ENCODE assay signal across 7 cellular contexts in the genomic region with DNA sequence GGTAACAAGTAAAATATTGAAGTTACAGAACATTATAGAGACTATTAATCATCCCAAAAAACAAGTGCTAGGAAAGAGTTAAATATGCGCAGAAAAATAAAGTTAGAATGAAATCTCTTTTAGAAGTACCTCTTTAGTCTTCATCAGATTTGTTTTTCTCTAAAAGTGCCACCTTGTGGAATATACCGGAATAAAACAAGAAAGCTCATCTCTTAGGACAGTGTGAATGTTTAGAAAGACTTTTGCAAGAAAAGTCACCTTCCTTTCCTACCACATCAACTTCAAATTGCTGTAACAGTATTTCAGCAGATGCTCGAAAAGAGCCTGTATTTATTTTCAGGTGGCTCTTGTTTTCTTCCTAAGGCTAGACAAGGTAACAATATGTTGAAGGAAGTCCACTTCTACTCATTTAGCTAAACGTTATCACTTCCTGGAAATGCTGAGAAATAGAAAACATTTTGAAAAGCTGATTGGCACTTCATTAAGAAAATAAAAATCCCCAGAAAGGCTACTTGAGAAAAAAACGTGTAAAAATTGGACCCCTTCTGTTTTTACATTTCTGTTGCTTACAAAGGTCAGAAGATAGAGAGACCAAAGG. TPM values are rescaled to one million over a fixed set of nuclear protein-coding genes. Genes with fewer than 3 reads are reported as not detected.
A peak's percentile ranks its signal among the peaks of the same experiment; 100 is the strongest.
DNase-seq lines count a peak whose midpoint lies in the region; ATAC-seq and TF ChIP-seq lines count a peak whose summit lies in the region.

No MANE protein-coding gene starts in this region.

- peaks cover 93% of the 10 kb centered on the region for H3K36me3 ChIP-seq in DND-41 (ENCODE audit: insufficient read depth, low read length)

- H3K36me3 Mint-ChIP-seq in activated CD4-positive, alpha-beta memory T cell treated with anti-CD3 and anti-CD28 coated beads, Interleukin-2, amount 10 ng/mL, durations not matched to agents 7 days and 5 days (ENCODE audit: low read depth), result peaks cover 57% of the 10 kb centered on the region

- H3K27ac ChIP-seq in DND-41 (ENCODE audit: low read length) (no peak overlapping the region), HL-60 (replicated peaks) (no peak overlapping the region)

- no peak overlapping the region for H3K9ac ChIP-seq in DND-41 (ENCODE audit: low read depth, low read length)

- ATAC-seq in DND-41 (ENCODE audit: insufficient read depth, low read depth) (peak; percentile 51; the same call in 2 of the 3 replicates), left lobe of liver (peak; percentile 62), HG03135 (IDR thresholded peaks at IDR 0.05; ENCODE audit: unreplicated experiment) (no peak), HG02938 (IDR thresholded peaks at IDR 0.05; ENCODE audit: unreplicated experiment) (no peak)

- TF ChIP-seq CTCF in DND-41 (IDR thresholded peaks at IDR 0.05; ENCODE audit: borderline replicate concordance, extremely low read depth, low read length, poor library complexity, severe bottlenecking) (peak; percentile 54), HL-60 (IDR thresholded peaks at IDR 0.05; ENCODE audit: insufficient read depth, low read length) (peak; percentile 7)

- DNase-seq in DND-41 (no peak), HL-60 (ENCODE audit: low read depth in 1 of 2, low spot score in 1 of 2) (no peak), left lobe of liver (ENCODE audit: low spot score) (no peak)
- no peak for DNase-seq in activated CD4-positive, alpha-beta memory T cell treated with anti-CD3 and anti-CD28 coated beads, Interleukin-2, amount 10 ng/mL, durations not matched to agents 7 days and 5 days
- no peak for DNase-seq in stimulated activated CD4-positive, alpha-beta T cell treated with anti-CD3 and anti-CD28 coated beads, Interleukin-12 subunit alpha, Interleukin-12 subunit beta, amount 100 ng/mL, for 4 hours

- POLR2A ChIA-PET in activated CD4-positive, alpha-beta memory T cell treated with anti-CD3 and anti-CD28 coated beads, Interleukin-2, amount 10 ng/mL, durations not matched to agents 7 days and 5 days (lab: Charles Lee), result interaction anchor here (1.2 to 4.4 kb wide), 2 partner anchors 19 to 81 kb away, joined by 10 to 26 read pairs; a partner anchor contains a TSS

- H4K20me1 ChIP-seq in DND-41 (ENCODE audit: insufficient read depth, low read length), result no peaks in the 10 kb centered on the region

- H3K27me3 ChIP-seq in DND-41 (ENCODE audit: insufficient read depth, low read length, poor library complexity), result no peaks in the 10 kb centered on the region
- no peaks in the 10 kb centered on the region for H3K27me3 ChIP-seq in HL-60 (ENCODE audit: insufficient read depth, poor library complexity, severe bottlenecking)

- peaks cover 46% of the 10 kb centered on the region for H3K4me1 Mint-ChIP-seq in activated CD4-positive, alpha-beta memory T cell treated with anti-CD3 and anti-CD28 coated beads, Interleukin-2, amount 10 ng/mL, durations not matched to agents 7 days and 5 days

- peak overlapping the region; percentile 68 for H3K27ac Mint-ChIP-seq in activated CD4-positive, alpha-beta memory T cell treated with anti-CD3 and anti-CD28 coated beads, Interleukin-2, amount 10 ng/mL, durations not matched to agents 7 days and 5 days

- H3K4me3 ChIP-seq in DND-41 (ENCODE audit: low read depth in 1 of 2, low read length in 2 of 2) (no peak overlapping the region), HL-60 (replicated peaks; ENCODE audit: insufficient read depth, low read length) (no peak overlapping the region)

- no peak overlapping the region for H3K4me3 Mint-ChIP-seq in activated CD4-positive, alpha-beta memory T cell treated with anti-CD3 and anti-CD28 coated beads, Interleukin-2, amount 10 ng/mL, durations not matched to agents 7 days and 5 days

- CTCF ChIA-PET in activated CD4-positive, alpha-beta memory T cell treated with anti-CD3 and anti-CD28 coated beads, Interleukin-2, amount 10 ng/mL, durations not matched to agents 7 days and 5 days (lab: Charles Lee), result interaction anchor here (0.8 to 7.9 kb wide), 13 partner anchors 9 to 294 kb away, joined by 3 to 44 read pairs (median 4); a partner anchor contains a TSS

- no peaks in the 10 kb centered on the region for H3K4me1 ChIP-seq in DND-41 (ENCODE audit: insufficient read depth, low read length)

- H3K79me2 ChIP-seq in DND-41 (ENCODE audit: insufficient read depth, low read length), result peaks cover 4% of the 10 kb centered on the region; the same call in 1 of the 2 replicates

- H3K4me2 ChIP-seq in DND-41 (ENCODE audit: insufficient read depth, low read length), result no peak overlapping the region

- H3K9me3 Mint-ChIP-seq in activated CD4-positive, alpha-beta memory T cell treated with anti-CD3 and anti-CD28 coated beads, Interleukin-2, amount 10 ng/mL, durations not matched to agents 7 days and 5 days, result no peaks in the 10 kb centered on the region

- no peaks in the 10 kb centered on the region for H3K9me3 ChIP-seq in DND-41 (ENCODE audit: insufficient read depth, low read length, severe bottlenecking)

- H2AFZ ChIP-seq in DND-41 (ENCODE audit: low read depth, low read length), result no peak overlapping the region

- no peaks in the 10 kb centered on the region for H3K27me3 Mint-ChIP-seq in activated CD4-positive, alpha-beta memory T cell treated with anti-CD3 and anti-CD28 coated beads, Interleukin-2, amount 10 ng/mL, durations not matched to agents 7 days and 5 days

RNA-seq across cellular contexts. Expression of a gene that starts 19.8 kb away (rescaled TPM):
- total RNA-seq in activated CD4-positive, alpha-beta memory T cell treated with anti-CD3 and anti-CD28 coated beads, Interleukin-2, amount 10 ng/mL, durations not matched to agents 7 days and 5 days, result 10 to 100 TPM; 23.4 to 25.5 TPM
- total RNA-seq in left lobe of liver, result 9.1 TPM

Comparison
In these comparisons a context has a peak if more than half of its experiments do, and no peak if none do; other contexts are left out.
1. ATAC-seq: peak in DND-41 (single experiment) and left lobe of liver (single experiment); none in HG03135 (single experiment) and HG02938 (single experiment).